In genomic region chrX:80511969-80512760, GRCh38 we compare ENCODE assay signal across 18 cellular contexts.
DNase-seq lines count a peak whose midpoint lies in the region; ATAC-seq and TF ChIP-seq lines count a peak whose summit lies in the region.
"Had no signal": no experiment of that assay in that cellular context is flagged by ENCODE, and none has a peak within 500 bp of the region (broad histone marks: within the 10 kb centered on the region; RNA-seq: fewer than 3 reads in every experiment).

No MANE protein-coding gene starts in this region.

- H3K9me3 ChIP-seq in MM.1S (replicated peaks; ENCODE audit: insufficient read depth, low read length) (no peaks in the 10 kb centered on the region), neural progenitor cell (ENCODE audit: low read depth) (no peaks in the 10 kb centered on the region), spleen (no peaks in the 10 kb centered on the region)
- H3K9me3 ChIP-seq: gastrocnemius medialis, tibial nerve had no signal

- H3K27me3 ChIP-seq in MM.1S (replicated peaks; ENCODE audit: insufficient read depth, low read length) (no peaks in the 10 kb centered on the region), neural progenitor cell (no peaks in the 10 kb centered on the region), spleen (replicated peaks in 1 of 7) (no peaks in the 10 kb centered on the region)
- H3K27me3 ChIP-seq: brain microvascular endothelial cell, gastrocnemius medialis, tibial nerve had no signal

- H3K4me2 ChIP-seq in MM.1S (ENCODE audit: low read depth, low read length) (peak overlapping the region; percentile 1; the same call in 1 of the 2 replicates), neural progenitor cell (peak overlapping the region; percentile 29)

- H4K20me1 ChIP-seq in MM.1S (ENCODE audit: insufficient read depth, low read length) = no peaks in the 10 kb centered on the region
- H4K20me1 ChIP-seq in neural progenitor cell (ENCODE audit: low read depth) = no peaks in the 10 kb centered on the region

- H3K36me3 ChIP-seq in MM.1S (replicated peaks; ENCODE audit: insufficient read depth, low read length) (no peaks in the 10 kb centered on the region), neural progenitor cell (no peaks in the 10 kb centered on the region), spleen (no peaks in the 10 kb centered on the region)
- H3K36me3 ChIP-seq: brain microvascular endothelial cell, gastrocnemius medialis, tibial nerve had no signal

- no peak for TF ChIP-seq POLR2A in spleen (IDR thresholded peaks at IDR 0.05)

- TF ChIP-seq CTCF in GM12865 (IDR thresholded peaks at IDR 0.05; ENCODE audit: insufficient read depth, low read depth, low read length, missing control alignments) (no peak), MM.1S (IDR thresholded peaks at IDR 0.05; ENCODE audit: low read length) (no peak), endothelial cell (IDR thresholded peaks at IDR 0.05; ENCODE audit: unreplicated experiment) (no peak), neural progenitor cell (IDR thresholded peaks at IDR 0.05) (no peak), spleen (IDR thresholded peaks at IDR 0.05 in 8 of 11, conservative IDR thresholded peaks at IDR 0.05 in 3 of 11) (no peak)

- H3K27ac Mint-ChIP-seq in endothelial cell (ENCODE audit: unreplicated experiment) = peak overlapping the region; percentile 81
- peak overlapping the region; percentile 3 for H3K27ac Mint-ChIP-seq in neural progenitor cell
- H3K27ac Mint-ChIP-seq in stimulated activated naive CD8-positive, alpha-beta T cell treated with anti-CD3 and anti-CD28 coated beads, Interleukin-15, amount 100 ng/mL, for 72 hours = no peak overlapping the region
- H3K27ac Mint-ChIP-seq: activated naive CD4-positive, alpha-beta T cell treated with anti-CD3 and anti-CD28 coated beads for 36 hours had no signal

- 44 to 58% (median 48%) methylated on average over 7 of the region's 7 CpGs for WGBS in spleen, 5 donors

- no peaks in the 10 kb centered on the region for H3K36me3 Mint-ChIP-seq in endothelial cell (ENCODE audit: low read depth, unreplicated experiment)
- no peaks in the 10 kb centered on the region for H3K36me3 Mint-ChIP-seq in neural progenitor cell

- 0 out of 2 replicates have a peak, but pooled peaks cover 3% of the 10 kb centered on the region for H3K4me1 ChIP-seq in MM.1S (ENCODE audit: low read length)
- peaks cover 12% of the 10 kb centered on the region for H3K4me1 ChIP-seq in neural progenitor cell
- H3K4me1 ChIP-seq in spleen = no peaks in the 10 kb centered on the region
- H3K4me1 ChIP-seq: gastrocnemius medialis, tibial nerve had no signal

- DNase-seq in GM12865 (ENCODE audit: low read depth) (peak; percentile 3), MM.1S (peak; percentile 10), endothelial cell (ENCODE audit: low spot score) (no peak), neural progenitor cell (ENCODE audit: low spot score) (peak; percentile 3), left colon (no peak), spleen (no peak)
- DNase-seq in activated T-cell treated with anti-CD3 and anti-CD28 coated beads, Interleukin-2, amount 50 U/mL, for 48 hours = no peak
- DNase-seq in stimulated activated naive CD8-positive, alpha-beta T cell treated with anti-CD3 and anti-CD28 coated beads, Interleukin-15, amount 100 ng/mL, for 72 hours = no peak
- DNase-seq: activated naive CD4-positive, alpha-beta T cell treated with anti-CD3 and anti-CD28 coated beads for 36 hours; brain microvascular endothelial cell; DMS79 treated with DMSO at 0.1 percent for 48 hours; effector CD4-positive, alpha-beta T cell; gastrocnemius medialis; Karpas-422; NCI-H187; NCI-H748 treated with DMSO at 0.1 percent for 48 hours had no signal

- H3K27me3 Mint-ChIP-seq in endothelial cell (ENCODE audit: unreplicated experiment) = no peaks in the 10 kb centered on the region
- H3K27me3 Mint-ChIP-seq in neural progenitor cell (ENCODE audit: insufficient read depth, low read depth) = no peaks in the 10 kb centered on the region
- no peaks in the 10 kb centered on the region for H3K27me3 Mint-ChIP-seq in stimulated activated naive CD8-positive, alpha-beta T cell treated with anti-CD3 and anti-CD28 coated beads, Interleukin-15, amount 100 ng/mL, for 72 hours

- H3K4me3 Mint-ChIP-seq in endothelial cell (ENCODE audit: unreplicated experiment) = no peak overlapping the region
- no peak overlapping the region for H3K4me3 Mint-ChIP-seq in neural progenitor cell
- no peak overlapping the region for H3K4me3 Mint-ChIP-seq in stimulated activated naive CD8-positive, alpha-beta T cell treated with anti-CD3 and anti-CD28 coated beads, Interleukin-15, amount 100 ng/mL, for 72 hours
- H3K4me3 Mint-ChIP-seq: activated naive CD4-positive, alpha-beta T cell treated with anti-CD3 and anti-CD28 coated beads for 36 hours had no signal

- H3K9ac ChIP-seq in MM.1S (ENCODE audit: low read length) (no peak overlapping the region), neural progenitor cell (no peak overlapping the region)

- no peaks in the 10 kb centered on the region for H3K9me3 Mint-ChIP-seq in endothelial cell (ENCODE audit: unreplicated experiment)
- peaks cover 2% of the 10 kb centered on the region for H3K9me3 Mint-ChIP-seq in neural progenitor cell
- H3K9me3 Mint-ChIP-seq in stimulated activated naive CD8-positive, alpha-beta T cell treated with anti-CD3 and anti-CD28 coated beads, Interleukin-15, amount 100 ng/mL, for 72 hours = no peaks in the 10 kb centered on the region
- H3K9me3 Mint-ChIP-seq: activated naive CD4-positive, alpha-beta T cell treated with anti-CD3 and anti-CD28 coated beads for 36 hours had no signal

- ATAC-seq in left colon = no peak
- ATAC-seq in stimulated activated naive CD8-positive, alpha-beta T cell treated with anti-CD3 and anti-CD28 coated beads, Interleukin-15, amount 100 ng/mL, for 72 hours = no peak
- ATAC-seq: gastrocnemius medialis had no signal

- no peaks in the 10 kb centered on the region for H3F3A ChIP-seq in MM.1S (ENCODE audit: insufficient read depth, low read length)
- H3F3A ChIP-seq in neural progenitor cell (ENCODE audit: low read depth) = no peaks in the 10 kb centered on the region

- intact Hi-C loops in left colon (cut with DNase I, micrococcal nuclease) = no loop called here
- intact Hi-C loops in spleen (cut with DNase I; ENCODE audit: low total_unique reads) = no loop called here

- H3K4me3 ChIP-seq in GM12865 (ENCODE audit: low read depth, low read length) (no peak overlapping the region), MM.1S (ENCODE audit: low read length) (no peak overlapping the region), neural progenitor cell (no peak overlapping the region), spleen (no peak overlapping the region)
- H3K4me3 ChIP-seq: gastrocnemius medialis, SK-N-MC, tibial nerve had no signal

- no peaks in the 10 kb centered on the region for H3K4me1 Mint-ChIP-seq in endothelial cell (ENCODE audit: unreplicated experiment)
- H3K4me1 Mint-ChIP-seq in neural progenitor cell = peaks cover 12% of the 10 kb centered on the region
- H3K4me1 Mint-ChIP-seq in stimulated activated naive CD8-positive, alpha-beta T cell treated with anti-CD3 and anti-CD28 coated beads, Interleukin-15, amount 100 ng/mL, for 72 hours = peaks cover 5% of the 10 kb centered on the region

- H3K79me2 ChIP-seq in MM.1S (ENCODE audit: low read length) (no peaks in the 10 kb centered on the region), neural progenitor cell (ENCODE audit: low read depth) (no peaks in the 10 kb centered on the region)

- no peak overlapping the region for H3K27ac ChIP-seq in MM.1S (ENCODE audit: low read length)
- no peak overlapping the region for H3K27ac ChIP-seq in neural progenitor cell
- no peak overlapping the region for H3K27ac ChIP-seq in spleen
- H3K27ac ChIP-seq: brain microvascular endothelial cell, gastrocnemius medialis, SK-N-MC, tibial nerve had no signal

- H2AFZ ChIP-seq in MM.1S (ENCODE audit: low read length) (no peak overlapping the region), neural progenitor cell (replicated peaks) (peak overlapping the region; percentile 67)

- no peaks in the 10 kb centered on the region for H3K9me2 ChIP-seq in MM.1S (replicated peaks; ENCODE audit: insufficient read depth, low read length)

Comparison
In these comparisons a context has a peak if more than half of its experiments do, and no peak if none do; other contexts are left out.
1. DNase-seq: peak in GM12865 (single experiment), MM.1S (single experiment) and neural progenitor cell (single experiment); none in endothelial cell (single experiment), activated T-cell treated with anti-CD3 and anti-CD28 coated beads, Interleukin-2, amount 50 U/mL, for 48 hours (0 of 2), left colon (0 of 2), spleen (single experiment) and stimulated activated naive CD8-positive, alpha-beta T cell treated with anti-CD3 and anti-CD28 coated beads, Interleukin-15, amount 100 ng/mL, for 72 hours (0 of 2).
2. H3K27ac Mint-ChIP-seq: peak in endothelial cell (single experiment) and neural progenitor cell (single experiment); none in stimulated activated naive CD8-positive, alpha-beta T cell treated with anti-CD3 and anti-CD28 coated beads, Interleukin-15, amount 100 ng/mL, for 72 hours (0 of 2).